In genomic region chr10:125399289-125399688, GRCh38 we compare ENCODE assay signal across 18 cellular contexts.
"Had no signal": no experiment of that assay in that cellular context is flagged by ENCODE, and none has a peak within 500 bp of the region (broad histone marks: within the 10 kb centered on the region; RNA-seq: fewer than 3 reads in every experiment).

No MANE protein-coding gene starts in this region.

- H3K9me3 ChIP-seq: mucosa of descending colon, neutrophil, tibial nerve had no signal

- H3K36me3 ChIP-seq: neutrophil, spleen, tibial nerve had no signal

- H3K27me3 ChIP-seq: hepatocyte, neutrophil, tibial nerve had no signal

- H3K4me1 ChIP-seq: psoas muscle, spleen, tibial nerve had no signal

- ATAC-seq: left colon; mucosa of descending colon; naive thymus-derived CD8-positive, alpha-beta T cell; psoas muscle; sciatic nerve; stimulated activated memory B cell treated with anti-CD40 and anti-IgM and Interleukin-4, amounts not matched to agents 10 μg/mL and 1 μg/mL and 100 μg/mL, for 72 hours had no signal

- DNase-seq: effector CD4-positive, alpha-beta T cell; foreskin melanocyte; head of caudate nucleus; kidney; left colon; mucosa of descending colon; naive thymus-derived CD8-positive, alpha-beta T cell; psoas muscle; spleen; stimulated activated CD4-positive, alpha-beta T cell treated with anti-CD3 and anti-CD28 coated beads, Interleukin-15, amount 100 ng/mL, for 24 hours; stimulated activated CD4-positive, alpha-beta T cell treated with anti-CD3 and anti-CD28 coated beads, Interleukin-1b, Interleukin-23, amount 100 ng/mL, for 48 hours; stimulated activated CD4-positive, alpha-beta T cell treated with anti-CD3 and anti-CD28 coated beads, Interleukin-4, amount 100 ng/mL, for 24 hours had no signal

- H3K27ac ChIP-seq: coronary artery, hepatocyte, neutrophil, psoas muscle, spleen, tibial nerve had no signal

- H3K4me3 ChIP-seq: coronary artery, hepatocyte, mucosa of descending colon, psoas muscle, spleen, tibial nerve had no signal
